ENCODE assay signal across 17 cellular contexts in genomic region chr10:80613466-80613865, GRCh38.
"Had no signal": no experiment of that assay in that cellular context is flagged by ENCODE, and none has a peak within 500 bp of the region (broad histone marks: within the 10 kb centered on the region; RNA-seq: fewer than 3 reads in every experiment).

No MANE protein-coding gene starts in this region.

- H3K9me3 ChIP-seq: mucosa of descending colon, spleen, thoracic aorta had no signal

- H3K36me3 Mint-ChIP-seq: immature natural killer cell; naive thymus-derived CD8-positive, alpha-beta T cell; stimulated activated naive B cell treated with anti-CD40 and anti-IgM and Interleukin-4, amounts not matched to agents 10 μg/mL and 1 μg/mL and 100 μg/mL, for 72 hours had no signal

- ATAC-seq: foreskin keratinocyte; left cardiac atrium; mucosa of descending colon; naive thymus-derived CD8-positive, alpha-beta T cell; sciatic nerve; stimulated activated naive B cell treated with anti-CD40 and anti-IgM and Interleukin-4, amounts not matched to agents 10 μg/mL and 1 μg/mL and 100 μg/mL, for 72 hours; stimulated activated naive CD8-positive, alpha-beta T cell treated with anti-CD3 and anti-CD28 coated beads, Interleukin-15, amount 100 ng/mL, for 72 hours had no signal

- H3K9me3 Mint-ChIP-seq: dendritic cell treated with granulocyte-macrophage colony-stimulating factor and Interleukin-4, amounts not matched to agents 40 ng/mL and 50 ng/mL, for 4 days; immature natural killer cell had no signal

- H3K27me3 Mint-ChIP-seq: stimulated activated naive B cell treated with anti-CD40 and anti-IgM and Interleukin-4, amounts not matched to agents 10 μg/mL and 1 μg/mL and 100 μg/mL, for 72 hours; stimulated activated naive CD8-positive, alpha-beta T cell treated with anti-CD3 and anti-CD28 coated beads, Interleukin-15, amount 100 ng/mL, for 72 hours had no signal

- H3K4me1 ChIP-seq: foreskin keratinocyte, spleen had no signal

- H3K4me1 Mint-ChIP-seq: immature natural killer cell; stimulated activated naive B cell treated with anti-CD40 and anti-IgM and Interleukin-4, amounts not matched to agents 10 μg/mL and 1 μg/mL and 100 μg/mL, for 72 hours had no signal

- H3K4me3 ChIP-seq: mucosa of descending colon, spleen, thoracic aorta had no signal

- H3K27ac ChIP-seq: foreskin keratinocyte, spleen, thoracic aorta had no signal

- DNase-seq: erythroblast; foreskin keratinocyte; immature natural killer cell; left cardiac atrium; mammary epithelial cell; mucosa of descending colon; spleen; stimulated activated CD4-positive, alpha-beta T cell treated with anti-CD3 and anti-CD28 coated beads, Interleukin-15, amount 100 ng/mL, for 24 hours; stimulated activated CD4-positive, alpha-beta T cell treated with anti-CD3 and anti-CD28 coated beads, Interleukin-1b, Interleukin-23, amount 100 ng/mL, for 48 hours; stimulated activated CD4-positive, alpha-beta T cell treated with anti-CD3 and anti-CD28 coated beads, Interleukin-4, amount 100 ng/mL, for 24 hours; stimulated activated naive B cell treated with anti-CD40 and anti-IgM and Interleukin-4, amounts not matched to agents 10 μg/mL and 1 μg/mL and 100 μg/mL, for 72 hours; stimulated activated naive CD8-positive, alpha-beta T cell treated with anti-CD3 and anti-CD28 coated beads, Interleukin-15, amount 100 ng/mL, for 72 hours; trophoblast cell had no signal

- H3K4me3 Mint-ChIP-seq: dendritic cell treated with granulocyte-macrophage colony-stimulating factor and Interleukin-4, amounts not matched to agents 40 ng/mL and 50 ng/mL, for 4 days; naive thymus-derived CD8-positive, alpha-beta T cell; stimulated activated naive B cell treated with anti-CD40 and anti-IgM and Interleukin-4, amounts not matched to agents 10 μg/mL and 1 μg/mL and 100 μg/mL, for 72 hours; stimulated activated naive CD8-positive, alpha-beta T cell treated with anti-CD3 and anti-CD28 coated beads, Interleukin-15, amount 100 ng/mL, for 72 hours had no signal

- H3K36me3 ChIP-seq: spleen, thoracic aorta had no signal

- H3K27ac Mint-ChIP-seq: dendritic cell treated with granulocyte-macrophage colony-stimulating factor and Interleukin-4, amounts not matched to agents 40 ng/mL and 50 ng/mL, for 4 days; stimulated activated naive B cell treated with anti-CD40 and anti-IgM and Interleukin-4, amounts not matched to agents 10 μg/mL and 1 μg/mL and 100 μg/mL, for 72 hours had no signal

- H3K27me3 ChIP-seq: foreskin keratinocyte, spleen had no signal
